ENCODE assay signal across 14 cellular contexts in the genomic region with DNA sequence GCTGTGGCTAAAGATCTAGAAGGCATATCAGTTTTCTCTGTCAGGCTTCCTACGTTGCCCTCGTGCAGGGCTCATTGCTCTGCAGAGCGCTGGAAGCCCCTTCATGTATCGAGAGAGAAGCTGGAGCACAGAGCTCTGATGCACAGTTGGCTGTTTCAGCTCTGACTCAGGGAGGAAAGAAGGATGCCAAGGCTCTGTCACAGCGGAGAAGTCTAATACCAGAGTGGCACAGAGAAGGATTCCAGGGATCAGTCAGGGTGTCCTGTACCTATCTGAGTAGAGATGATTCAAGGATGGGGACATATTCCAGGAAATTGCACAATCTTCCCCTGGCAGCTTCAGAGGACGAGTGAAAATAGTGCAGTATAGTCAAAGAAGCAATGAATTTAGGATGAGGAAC.
DNase-seq lines count a peak whose midpoint lies in the region; ATAC-seq and TF ChIP-seq lines count a peak whose summit lies in the region.
"Had no signal": no experiment of that assay in that cellular context is flagged by ENCODE, and none has a peak within 500 bp of the region (broad histone marks: within the 10 kb centered on the region; RNA-seq: fewer than 3 reads in every experiment).

No MANE protein-coding gene starts in this region.

- no peaks in the 10 kb centered on the region for H3K36me3 Mint-ChIP-seq in MCF 10A (ENCODE audit: insufficient read depth, unreplicated experiment)
- H3K36me3 Mint-ChIP-seq: natural killer cell had no signal

- intact Hi-C loops in MCF 10A (cut with micrococcal nuclease): loop anchor here (5.0 kb wide), 1 partner anchor 950 kb away; no protein-coding TSS in a partner anchor
- intact Hi-C loops in breast epithelium (cut with DNase I; ENCODE audit: low total_unique reads): no loop called here
- intact Hi-C loops in left lung (cut with DNase I): no loop called here

- CTCF ChIA-PET in MCF 10A (lab: Yijun Ruan, JAX): interaction anchor here (0.6 to 1.8 kb wide), 4 partner anchors 16 to 1664 kb away, joined by 3 to 15 read pairs (median 6); partner anchors contain the start of gene CHRM3

- no peak overlapping the region for H3K4me3 ChIP-seq in breast epithelium
- no peak overlapping the region for H3K4me3 ChIP-seq in left lung
- H3K4me3 ChIP-seq: GM12878, spleen had no signal

- peak overlapping the region; percentile 20 for H3K27ac Mint-ChIP-seq in MCF 10A (ENCODE audit: low read depth, unreplicated experiment)
- H3K27ac Mint-ChIP-seq: activated naive CD8-positive, alpha-beta T cell treated with anti-CD3 and anti-CD28 coated beads, Interleukin-2, amount 50 U/mL, for 24 hours; natural killer cell had no signal

- in situ Hi-C loops in GM13977 (cut with MboI; ENCODE audit: low pct_unique_long_range_greater_than_20kb, low sequenced_read_pairs, unreplicated experiment): no loop called here

- ATAC-seq in left lung (peak; percentile 37), GM21423 (IDR thresholded peaks at IDR 0.05; ENCODE audit: unreplicated experiment) (no peak)
- ATAC-seq: activated naive CD8-positive, alpha-beta T cell treated with anti-CD3 and anti-CD28 coated beads, Interleukin-2, amount 50 U/mL, for 24 hours; natural killer cell had no signal

- no peak for TF ChIP-seq CTCF in MCF 10A (IDR thresholded peaks at IDR 0.05; ENCODE audit: unreplicated experiment)
- no peak for TF ChIP-seq CTCF in breast epithelium (IDR thresholded peaks at IDR 0.05)
- TF ChIP-seq CTCF in left lung (IDR thresholded peaks at IDR 0.05): no peak
- TF ChIP-seq CTCF in GM13977 (IDR thresholded peaks at IDR 0.05; ENCODE audit: extremely low read depth, insufficient read depth, missing control alignments): no peak

- no peaks in the 10 kb centered on the region for H3K9me3 Mint-ChIP-seq in MCF 10A (ENCODE audit: unreplicated experiment)
- H3K9me3 Mint-ChIP-seq: activated naive CD8-positive, alpha-beta T cell treated with anti-CD3 and anti-CD28 coated beads, Interleukin-2, amount 50 U/mL, for 24 hours; natural killer cell had no signal

- H3K27ac ChIP-seq in breast epithelium: no peak overlapping the region
- H3K27ac ChIP-seq in left lung: peak overlapping the region; percentile 13 to 55
- H3K27ac ChIP-seq: spleen, VCaP had no signal

- no peaks in the 10 kb centered on the region for H3K4me1 ChIP-seq in breast epithelium
- H3K4me1 ChIP-seq in left lung: peaks cover 4 to 34% of the 10 kb centered on the region in 2 donors
- H3K4me1 ChIP-seq: spleen had no signal

- H3K27me3 ChIP-seq in breast epithelium (no peaks in the 10 kb centered on the region), left lung (no peaks in the 10 kb centered on the region)
- H3K27me3 ChIP-seq: spleen had no signal

- peaks cover 43% of the 10 kb centered on the region for H3K4me1 Mint-ChIP-seq in MCF 10A (ENCODE audit: insufficient read depth, unreplicated experiment)
- H3K4me1 Mint-ChIP-seq: activated naive CD8-positive, alpha-beta T cell treated with anti-CD3 and anti-CD28 coated beads, Interleukin-2, amount 50 U/mL, for 24 hours; natural killer cell had no signal

- BruUV-seq in MCF 10A (replicated peaks; lab: Mats Ljungman, UMichigan): no TSS peak

- H3K36me3 ChIP-seq in breast epithelium (no peaks in the 10 kb centered on the region), left lung (peaks cover 0 to 5% of the 10 kb centered on the region in 2 donors)
- H3K36me3 ChIP-seq: spleen had no signal

- POLR2A ChIA-PET in MCF 10A (lab: Yijun Ruan, JAX): interaction anchor here (0.8 to 1.4 kb wide), 3 partner anchors 14 to 97 kb away, joined by 3 to 6 read pairs (median 4); no protein-coding TSS in a partner anchor

- H3K9me3 ChIP-seq in breast epithelium (no peaks in the 10 kb centered on the region), left lung (no peaks in the 10 kb centered on the region)
- H3K9me3 ChIP-seq: spleen had no signal

- DNase-seq in MCF 10A (ENCODE audit: unreplicated experiment) (peak; percentile 93), breast epithelium (ENCODE audit: low spot score in 2 of 2) (no peak), amniotic epithelial cell (ENCODE audit: low read depth) (peak; percentile 57), left lung (no peak), GM13977 (ENCODE audit: low spot score) (no peak), NCI-H1417 treated with DMSO at 0.1 percent for 48 hours (lab: John Stamatoyannopoulos, UW) (no peak)
- DNase-seq in activated T-cell treated with anti-CD3 and anti-CD28 coated beads, Interleukin-2, amount 50 U/mL, for 48 hours: no peak
- DNase-seq: activated CD8-positive, alpha-beta memory T cell treated with anti-CD3 and anti-CD28 coated beads, Interleukin-2, amount 50 U/mL, for 48 hours; activated naive CD8-positive, alpha-beta T cell treated with anti-CD3 and anti-CD28 coated beads, Interleukin-2, amount 50 U/mL, for 24 hours; natural killer cell; spleen had no signal

- no peak for TF ChIP-seq POLR2A in breast epithelium (IDR thresholded peaks at IDR 0.05)

- H3K4me3 Mint-ChIP-seq in MCF 10A (ENCODE audit: unreplicated experiment): no peak overlapping the region
- H3K4me3 Mint-ChIP-seq: activated naive CD8-positive, alpha-beta T cell treated with anti-CD3 and anti-CD28 coated beads, Interleukin-2, amount 50 U/mL, for 24 hours; natural killer cell had no signal

- no peaks in the 10 kb centered on the region for H3K27me3 Mint-ChIP-seq in MCF 10A (ENCODE audit: insufficient read depth, unreplicated experiment)

Comparison
In these comparisons a context has a peak if more than half of its experiments do, and no peak if none do; other contexts are left out.
1. DNase-seq: peak in MCF 10A (single experiment) and amniotic epithelial cell (single experiment); none in breast epithelium (0 of 2), left lung (0 of 2), GM13977 (single experiment), NCI-H1417 treated with DMSO at 0.1 percent for 48 hours (single experiment) and activated T-cell treated with anti-CD3 and anti-CD28 coated beads, Interleukin-2, amount 50 U/mL, for 48 hours (0 of 2).
2. H3K27ac ChIP-seq: peak in left lung (2 of 2); none in breast epithelium (0 of 2).